Comparison of ENCODE assay signal across 1 cellular context in genomic region chr4:88087004-88087403, GRCh38.
TF ChIP-seq lines count a peak whose summit lies in the region.

No MANE protein-coding gene starts in this region.

TF ChIP-seq in H1, 55 proteins besides CTCF, POLR2A, EP300 and RAD21 (continued from another document):
- TF ChIP-seq POU5F1 (IDR thresholded peaks at IDR 0.05; ENCODE audit: low read depth, low read length) (no peak), JUND (IDR thresholded peaks at IDR 0.05; ENCODE audit: low read length) (no peak), RBBP5 (IDR thresholded peaks at IDR 0.05; ENCODE audit: borderline replicate concordance, low read depth, low read length) (no peak), NANOG (IDR thresholded peaks at IDR 0.05; ENCODE audit: insufficient read depth, low read depth, low read length, poor library complexity, severe bottlenecking) (no peak), CHD7 (IDR thresholded peaks at IDR 0.05; ENCODE audit: insufficient replicate concordance, low read length) (no peak), TCF12 (IDR thresholded peaks at IDR 0.05; ENCODE audit: low read depth, low read length) (no peak), RFX5 (IDR thresholded peaks at IDR 0.05; ENCODE audit: borderline replicate concordance, low read depth, low read length) (no peak), RNF2 (IDR thresholded peaks at IDR 0.05; ENCODE audit: borderline replicate concordance, low read depth, low read length, missing control alignments, poor library complexity, severe bottlenecking) (no peak), SIRT6 (IDR thresholded peaks at IDR 0.05; ENCODE audit: low read length) (no peak), SP4 (IDR thresholded peaks at IDR 0.05; ENCODE audit: low read length) (no peak), SAP30 (IDR thresholded peaks at IDR 0.05; ENCODE audit: insufficient read depth, insufficient replicate concordance, low read length) (no peak), GTF2F1 (IDR thresholded peaks at IDR 0.05; ENCODE audit: borderline replicate concordance, low read depth, low read length) (no peak), EGR1 (IDR thresholded peaks at IDR 0.05; ENCODE audit: borderline replicate concordance, low read depth, low read length) (no peak), CBX8 (IDR thresholded peaks at IDR 0.05; ENCODE audit: borderline replicate concordance, low read depth, low read length) (no peak), CBX5 (IDR thresholded peaks at IDR 0.05; ENCODE audit: low read depth, low read length) (no peak), ATF2 (IDR thresholded peaks at IDR 0.05; ENCODE audit: low read length) (no peak), SP2 (IDR thresholded peaks at IDR 0.05; ENCODE audit: low read length) (no peak), FOSL1 (IDR thresholded peaks at IDR 0.05; ENCODE audit: insufficient read depth, low read depth, low read length) (no peak), PHF8 (conservative IDR thresholded peaks at IDR 0.05; ENCODE audit: low read depth, low read length) (no peak)
